Comparison of ENCODE assay signal across 11 cellular contexts in genomic region chr17:50123649-50124349, GRCh38. TPM values are rescaled to one million over a fixed set of nuclear protein-coding genes. Genes with fewer than 3 reads are reported as not detected.
A peak's percentile ranks its signal among the peaks of the same experiment; 100 is the strongest.
DNase-seq lines count a peak whose midpoint lies in the region; ATAC-seq and TF ChIP-seq lines count a peak whose summit lies in the region.
"Had no signal": no experiment of that assay in that cellular context is flagged by ENCODE, and none has a peak within 500 bp of the region (broad histone marks: within the 10 kb centered on the region; RNA-seq: fewer than 3 reads in every experiment).

No MANE protein-coding gene starts in this region.

- no peak overlapping the region for H3K4me3 ChIP-seq in right lobe of liver
- H3K4me3 ChIP-seq in upper lobe of right lung, result no peak overlapping the region

- no peaks in the 10 kb centered on the region for H3K9me3 Mint-ChIP-seq in activated naive CD8-positive, alpha-beta T cell treated with anti-CD3 and anti-CD28 coated beads, Interleukin-2, amount 10 ng/mL, durations not matched to agents 7 days and 5 days
- H3K9me3 Mint-ChIP-seq in activated naive CD8-positive, alpha-beta T cell treated with anti-CD3 and anti-CD28 coated beads, Interleukin-2, amount 50 U/mL, for 24 hours, result no peaks in the 10 kb centered on the region
- no peaks in the 10 kb centered on the region for H3K9me3 Mint-ChIP-seq in T-helper 2 cell treated with Interferon-gamma antibody and Interleukin-4, amounts not matched to agents 5 μg/mL and 100 μg/mL, for 36 hours
- H3K9me3 Mint-ChIP-seq: activated naive CD8-positive, alpha-beta T cell treated with anti-CD3 and anti-CD28 coated beads for 36 hours had no signal

- no peaks in the 10 kb centered on the region for H3K36me3 ChIP-seq in right lobe of liver
- no peaks in the 10 kb centered on the region for H3K36me3 ChIP-seq in upper lobe of right lung
- H3K36me3 ChIP-seq: BE2C had no signal

- H3K27ac Mint-ChIP-seq in activated naive CD8-positive, alpha-beta T cell treated with anti-CD3 and anti-CD28 coated beads, Interleukin-2, amount 10 ng/mL, durations not matched to agents 7 days and 5 days, result no peak overlapping the region
- H3K27ac Mint-ChIP-seq in activated naive CD8-positive, alpha-beta T cell treated with anti-CD3 and anti-CD28 coated beads, Interleukin-2, amount 50 U/mL, for 24 hours, result no peak overlapping the region
- H3K27ac Mint-ChIP-seq in T-helper 2 cell treated with Interferon-gamma antibody and Interleukin-4, amounts not matched to agents 5 μg/mL and 100 μg/mL, for 36 hours, result no peak overlapping the region
- H3K27ac Mint-ChIP-seq: activated naive CD8-positive, alpha-beta T cell treated with anti-CD3 and anti-CD28 coated beads for 36 hours had no signal

- POLR2A ChIA-PET in activated naive CD8-positive, alpha-beta T cell treated with anti-CD3 and anti-CD28 coated beads, Interleukin-2, amount 10 ng/mL, durations not matched to agents 7 days and 5 days (lab: Charles Lee), result interaction anchor here (0.5 kb wide), 1 partner anchor 76 kb away, joined by 3 read pairs; no protein-coding TSS in a partner anchor

- intact Hi-C loops in right lobe of liver (cut with DNase I) (no loop called here), upper lobe of right lung (cut with DNase I) (no loop called here)

- no peak overlapping the region for H3K4me3 Mint-ChIP-seq in activated naive CD8-positive, alpha-beta T cell treated with anti-CD3 and anti-CD28 coated beads, Interleukin-2, amount 10 ng/mL, durations not matched to agents 7 days and 5 days
- no peak overlapping the region for H3K4me3 Mint-ChIP-seq in activated naive CD8-positive, alpha-beta T cell treated with anti-CD3 and anti-CD28 coated beads, Interleukin-2, amount 50 U/mL, for 24 hours
- H3K4me3 Mint-ChIP-seq in T-helper 2 cell treated with Interferon-gamma antibody and Interleukin-4, amounts not matched to agents 5 μg/mL and 100 μg/mL, for 36 hours, result no peak overlapping the region
- H3K4me3 Mint-ChIP-seq: activated naive CD8-positive, alpha-beta T cell treated with anti-CD3 and anti-CD28 coated beads for 36 hours had no signal

- peak; percentile 20 for ATAC-seq in activated naive CD8-positive, alpha-beta T cell treated with anti-CD3 and anti-CD28 coated beads, Interleukin-2, amount 10 ng/mL, durations not matched to agents 7 days and 5 days (ENCODE audit: low read depth)
- ATAC-seq in activated naive CD8-positive, alpha-beta T cell treated with anti-CD3 and anti-CD28 coated beads, Interleukin-2, amount 50 U/mL, for 24 hours, result no peak
- ATAC-seq in right lobe of liver (peak; percentile 12 to 33 (median 26)), upper lobe of right lung (no peak), GM18519 (IDR thresholded peaks at IDR 0.05; ENCODE audit: low FRiP score, unreplicated experiment) (no peak)

- peaks cover 45% of the 10 kb centered on the region for H3K27me3 Mint-ChIP-seq in activated naive CD8-positive, alpha-beta T cell treated with anti-CD3 and anti-CD28 coated beads, Interleukin-2, amount 10 ng/mL, durations not matched to agents 7 days and 5 days
- peaks cover 29% of the 10 kb centered on the region for H3K27me3 Mint-ChIP-seq in activated naive CD8-positive, alpha-beta T cell treated with anti-CD3 and anti-CD28 coated beads, Interleukin-2, amount 50 U/mL, for 24 hours
- peaks cover 67% of the 10 kb centered on the region for H3K27me3 Mint-ChIP-seq in T-helper 2 cell treated with Interferon-gamma antibody and Interleukin-4, amounts not matched to agents 5 μg/mL and 100 μg/mL, for 36 hours (ENCODE audit: low read depth)

- no peak for TF ChIP-seq CTCF in right lobe of liver (IDR thresholded peaks at IDR 0.05)
- no peak for TF ChIP-seq CTCF in upper lobe of right lung (IDR thresholded peaks at IDR 0.05)

- 41% methylated on average over 8 of the region's 12 CpGs for WGBS in right lobe of liver (ENCODE audit: insufficient coverage, low coverage, low lambda C conversion rate, missing lambda C conversion rate)

- H3K4me1 ChIP-seq in right lobe of liver, result no peaks in the 10 kb centered on the region
- peaks cover 17% of the 10 kb centered on the region for H3K4me1 ChIP-seq in upper lobe of right lung

- no peak for TF ChIP-seq POLR2A in right lobe of liver (IDR thresholded peaks at IDR 0.05)

- H3K27me3 ChIP-seq in right lobe of liver, result peaks cover 0 to under 1% of the 10 kb centered on the region in 2 donors
- H3K27me3 ChIP-seq in upper lobe of right lung, result no peaks in the 10 kb centered on the region

- H3K36me3 Mint-ChIP-seq in activated naive CD8-positive, alpha-beta T cell treated with anti-CD3 and anti-CD28 coated beads, Interleukin-2, amount 10 ng/mL, durations not matched to agents 7 days and 5 days, result no peaks in the 10 kb centered on the region
- no peaks in the 10 kb centered on the region for H3K36me3 Mint-ChIP-seq in activated naive CD8-positive, alpha-beta T cell treated with anti-CD3 and anti-CD28 coated beads, Interleukin-2, amount 50 U/mL, for 24 hours (ENCODE audit: low read depth)
- no peaks in the 10 kb centered on the region for H3K36me3 Mint-ChIP-seq in T-helper 2 cell treated with Interferon-gamma antibody and Interleukin-4, amounts not matched to agents 5 μg/mL and 100 μg/mL, for 36 hours (ENCODE audit: low read depth)
- H3K36me3 Mint-ChIP-seq: activated naive CD8-positive, alpha-beta T cell treated with anti-CD3 and anti-CD28 coated beads for 36 hours had no signal

- H3K9me3 ChIP-seq in right lobe of liver (no peaks in the 10 kb centered on the region), upper lobe of right lung (no peaks in the 10 kb centered on the region)
- H3K9me3 ChIP-seq: BE2C had no signal

- no peak for DNase-seq in activated naive CD8-positive, alpha-beta T cell treated with anti-CD3 and anti-CD28 coated beads, Interleukin-2, amount 10 ng/mL, durations not matched to agents 7 days and 5 days
- DNase-seq in activated naive CD8-positive, alpha-beta T cell treated with anti-CD3 and anti-CD28 coated beads, Interleukin-2, amount 50 U/mL, for 24 hours, result no peak
- DNase-seq in cerebellar cortex (ENCODE audit: low spot score), result peak; percentile 67
- no peak for DNase-seq in right lobe of liver
- DNase-seq in upper lobe of right lung, result no peak
- no peak for DNase-seq in T-helper 2 cell treated with Interferon-gamma antibody and Interleukin-4, amounts not matched to agents 5 μg/mL and 100 μg/mL, for 36 hours (ENCODE audit: low spot score)
- no peak for DNase-seq in hippocampal formation (lab: John Stamatoyannopoulos, UW)
- DNase-seq: activated naive CD8-positive, alpha-beta T cell treated with anti-CD3 and anti-CD28 coated beads for 36 hours; BE2C; NCI-H524 treated with DMSO at 0.1 percent for 48 hours had no signal

- H3K27ac ChIP-seq in right lobe of liver (peak overlapping the region in 1 of 3 donors; percentile 24), upper lobe of right lung (peak overlapping the region; percentile 63)

- H3K4me1 Mint-ChIP-seq in activated naive CD8-positive, alpha-beta T cell treated with anti-CD3 and anti-CD28 coated beads, Interleukin-2, amount 10 ng/mL, durations not matched to agents 7 days and 5 days, result peaks cover 12% of the 10 kb centered on the region
- H3K4me1 Mint-ChIP-seq in activated naive CD8-positive, alpha-beta T cell treated with anti-CD3 and anti-CD28 coated beads, Interleukin-2, amount 50 U/mL, for 24 hours, result peaks cover 4% of the 10 kb centered on the region
- peaks cover 12% of the 10 kb centered on the region for H3K4me1 Mint-ChIP-seq in T-helper 2 cell treated with Interferon-gamma antibody and Interleukin-4, amounts not matched to agents 5 μg/mL and 100 μg/mL, for 36 hours (ENCODE audit: low read depth)

RNA-seq across cellular contexts. Expression of gene SAMD14, which starts 6.2 kb away (rescaled TPM):
- under 1 TPM; 0.11 to 0.19 TPM for total RNA-seq in activated naive CD8-positive, alpha-beta T cell treated with anti-CD3 and anti-CD28 coated beads, Interleukin-2, amount 10 ng/mL, durations not matched to agents 7 days and 5 days
- 1 to 10 TPM in 2 of 6 experiments, under 1 TPM in 3, not detected in 1; 0.50 to 3.8 (median 0.77) TPM for total RNA-seq in right lobe of liver
- 21.5 TPM for total RNA-seq in upper lobe of right lung

RNA-seq across cellular contexts. Expression of gene PPP1R9B, which starts 26.7 kb away (rescaled TPM):
- total RNA-seq in activated naive CD8-positive, alpha-beta T cell treated with anti-CD3 and anti-CD28 coated beads, Interleukin-2, amount 10 ng/mL, durations not matched to agents 7 days and 5 days, result 100 to 1,000 TPM; 114 to 116 TPM
- total RNA-seq in right lobe of liver (10 to 100 TPM in 5 of 6 experiments, 1 to 10 TPM in 1; 9.9 to 18.1 (median 12.0) TPM), upper lobe of right lung (103 TPM)

RNA-seq across cellular contexts. Expression of gene PDK2, which starts 28.6 kb away (rescaled TPM):
- 10 to 100 TPM; 24.1 to 26.4 TPM for total RNA-seq in activated naive CD8-positive, alpha-beta T cell treated with anti-CD3 and anti-CD28 coated beads, Interleukin-2, amount 10 ng/mL, durations not matched to agents 7 days and 5 days
- total RNA-seq in right lobe of liver (10 to 100 TPM; 25.0 to 58.0 (median 44.8) TPM), upper lobe of right lung (30.2 TPM)

RNA-seq across cellular contexts. Expression of gene SGCA, which starts 42.0 kb away (rescaled TPM):
- total RNA-seq in activated naive CD8-positive, alpha-beta T cell treated with anti-CD3 and anti-CD28 coated beads, Interleukin-2, amount 10 ng/mL, durations not matched to agents 7 days and 5 days, result not detected
- total RNA-seq in right lobe of liver (1 to 10 TPM in 4 of 6 experiments, under 1 TPM in 2; 0.48 to 2.8 (median 1.6) TPM), upper lobe of right lung (27.8 TPM)

Comparison
In these comparisons a context has a peak if more than half of its experiments do, and no peak if none do; other contexts are left out.
1. ATAC-seq: peak in activated naive CD8-positive, alpha-beta T cell treated with anti-CD3 and anti-CD28 coated beads, Interleukin-2, amount 10 ng/mL, durations not matched to agents 7 days and 5 days (single experiment) and right lobe of liver (4 of 4); none in activated naive CD8-positive, alpha-beta T cell treated with anti-CD3 and anti-CD28 coated beads, Interleukin-2, amount 50 U/mL, for 24 hours (single experiment), upper lobe of right lung (single experiment) and GM18519 (single experiment).